Comparison of ENCODE assay signal across 1 cellular context in the genomic region with DNA sequence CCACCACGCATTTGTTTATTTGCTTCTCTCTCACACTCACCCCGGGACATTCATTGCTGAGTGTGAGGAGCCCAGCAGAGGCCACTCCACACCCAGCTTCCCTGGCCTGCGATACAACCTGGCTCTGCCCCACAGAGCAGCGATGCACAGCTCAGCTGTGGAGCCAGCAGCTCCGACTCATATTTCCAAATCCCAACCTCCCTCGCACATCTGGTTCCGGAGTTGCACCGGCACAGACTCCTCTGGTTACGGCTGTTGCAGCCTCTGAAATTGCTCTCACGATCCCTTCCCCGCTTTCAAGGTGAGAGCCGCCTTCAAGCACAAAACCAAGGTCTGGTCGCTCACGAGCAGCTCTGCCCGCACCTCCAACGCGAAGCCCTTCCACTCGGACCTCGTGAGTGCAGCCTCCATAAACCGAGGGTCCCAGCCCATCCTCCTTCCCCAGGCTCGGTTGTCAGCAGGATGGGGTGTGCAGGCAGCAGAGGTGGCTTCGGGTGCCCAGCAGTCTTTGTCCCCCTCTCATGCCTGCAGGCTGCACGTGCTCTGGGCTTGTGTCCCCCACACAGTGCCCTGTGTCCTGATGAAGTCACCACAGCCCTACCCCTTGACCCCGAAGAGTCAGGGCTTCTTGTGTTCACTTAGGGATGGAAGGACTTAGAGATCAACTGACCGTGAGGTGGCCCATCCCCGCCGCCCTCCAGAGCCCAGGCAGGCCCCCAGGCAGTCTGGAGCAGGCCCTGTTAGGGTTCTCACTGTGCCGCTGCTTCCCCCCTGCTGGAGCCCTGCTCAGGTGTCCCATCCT.
TF ChIP-seq lines count a peak whose summit lies in the region.

No MANE protein-coding gene starts in this region.

TF ChIP-seq in GM23338, 12 proteins besides CTCF, POLR2A, EP300 and RAD21 (continued from another document):
- TF ChIP-seq, protein P1, sequence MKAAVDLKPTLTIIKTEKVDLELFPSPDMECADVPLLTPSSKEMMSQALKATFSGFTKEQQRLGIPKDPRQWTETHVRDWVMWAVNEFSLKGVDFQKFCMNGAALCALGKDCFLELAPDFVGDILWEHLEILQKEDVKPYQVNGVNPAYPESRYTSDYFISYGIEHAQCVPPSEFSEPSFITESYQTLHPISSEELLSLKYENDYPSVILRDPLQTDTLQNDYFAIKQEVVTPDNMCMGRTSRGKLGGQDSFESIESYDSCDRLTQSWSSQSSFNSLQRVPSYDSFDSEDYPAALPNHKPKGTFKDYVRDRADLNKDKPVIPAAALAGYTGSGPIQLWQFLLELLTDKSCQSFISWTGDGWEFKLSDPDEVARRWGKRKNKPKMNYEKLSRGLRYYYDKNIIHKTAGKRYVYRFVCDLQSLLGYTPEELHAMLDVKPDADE (IDR thresholded peaks at IDR 0.05), result no peak
- TF ChIP-seq POLR2AphosphoS5 (IDR thresholded peaks at IDR 0.05; ENCODE audit: low read depth), result no peak
- no peak for TF ChIP-seq ZNF331 (CRISPR knock-in tag; IDR thresholded peaks at IDR 0.05; ENCODE audit: low read depth)
- no peak for TF ChIP-seq NANOG (IDR thresholded peaks at IDR 0.05; ENCODE audit: borderline replicate concordance)
- no peak for TF ChIP-seq JUNB (IDR thresholded peaks at IDR 0.05; ENCODE audit: unreplicated experiment)
- no peak for TF ChIP-seq ZNF114 (CRISPR knock-in tag; IDR thresholded peaks at IDR 0.05)
- no peak for TF ChIP-seq EZH2phosphoT487 (IDR thresholded peaks at IDR 0.05; ENCODE audit: unreplicated experiment)
- TF ChIP-seq EZH2 (IDR thresholded peaks at IDR 0.05; ENCODE audit: low read depth, unreplicated experiment), result no peak
- no peak for TF ChIP-seq STAT1 (IDR thresholded peaks at IDR 0.05; ENCODE audit: unreplicated experiment)
